Comparison of ENCODE assay signal across 33 cellular contexts in the genomic region with DNA sequence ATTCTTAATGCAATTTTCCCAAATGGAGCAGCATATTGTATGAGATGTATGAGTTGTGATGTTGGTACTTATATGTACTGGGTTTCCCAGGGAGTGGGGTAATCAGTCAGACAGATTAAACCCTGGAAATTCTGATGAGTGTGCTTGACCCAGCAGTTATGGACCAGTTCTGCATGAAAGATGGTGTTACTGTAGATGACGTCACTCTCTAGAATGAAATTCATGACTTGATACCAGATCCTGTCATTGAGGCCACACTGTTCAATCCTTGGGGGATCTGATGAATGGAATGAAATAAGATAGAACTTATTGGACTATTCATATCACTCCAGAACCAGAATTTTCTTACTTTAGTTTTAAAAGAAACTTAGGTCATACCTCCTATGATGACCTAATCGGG.
"Had no signal": no experiment of that assay in that cellular context is flagged by ENCODE, and none has a peak within 500 bp of the region (broad histone marks: within the 10 kb centered on the region; RNA-seq: fewer than 3 reads in every experiment).

No MANE protein-coding gene starts in this region.

- DNase-seq: activated effector memory CD4-positive, alpha-beta T cell treated with anti-CD3 and anti-CD28 coated beads, Interleukin-2, amount 50 U/mL, for 16 hours; activated effector memory CD4-positive, alpha-beta T cell treated with Interleukin-2 at 50 U/mL for 16 hours; activated gamma-delta T cell; activated gamma-delta T cell treated with Interleukin-2 at 50 U/mL for 16 hours; activated naive CD4-positive, alpha-beta T cell; activated naive CD4-positive, alpha-beta T cell treated with anti-CD3 and anti-CD28 coated beads for 36 hours; activated naive CD4-positive, alpha-beta T cell treated with anti-CD3 and anti-CD28 coated beads, Interleukin-2, amount 10 ng/mL, durations not matched to agents 7 days and 5 days; activated naive CD4-positive, alpha-beta T cell treated with anti-CD3 and anti-CD28 coated beads, Interleukin-2, amount 50 U/mL, for 16 hours; activated naive CD4-positive, alpha-beta T cell treated with Interleukin-2 at 50 U/mL for 16 hours; activated naive CD8-positive, alpha-beta T cell treated with anti-CD3 and anti-CD28 coated beads for 36 hours; activated naive CD8-positive, alpha-beta T cell treated with anti-CD3 and anti-CD28 coated beads, Interleukin-2, amount 10 ng/mL, durations not matched to agents 7 days and 5 days; activated naive CD8-positive, alpha-beta T cell treated with anti-CD3 and anti-CD28 coated beads, Interleukin-2, amount 50 U/mL, for 24 hours; activated T-cell treated with anti-CD3 and anti-CD28 coated beads, Interleukin-2, amount 50 U/mL, for 24 hours; activated T-cell treated with anti-CD3 and anti-CD28 coated beads, Interleukin-2, amount 50 U/mL, for 4 hours; activated T-cell treated with anti-CD3 and anti-CD28 coated beads, Interleukin-2, amount 50 U/mL, for 48 hours; activated T-cell treated with anti-CD3 and anti-CD28 coated beads, Interleukin-2, amount 50 U/mL, for 72 hours; adrenal gland; amniotic stem cell; amygdala; anterior cingulate cortex; aorta; body of pancreas; brain microvascular endothelial cell; caudate nucleus; central memory CD4-positive, alpha-beta T cell; cerebellar nuclear complex had no signal

- H3K27me3 ChIP-seq: adrenal gland, ascending aorta, body of pancreas, brain microvascular endothelial cell, breast epithelium, cardiac muscle cell had no signal

- H3K27ac ChIP-seq: adrenal gland, ascending aorta, body of pancreas, brain microvascular endothelial cell, breast epithelium, cardiac muscle cell had no signal

- ATAC-seq: activated naive CD4-positive, alpha-beta T cell treated with anti-CD3 and anti-CD28 coated beads, Interleukin-2, amount 50 U/mL, for 72 hours; activated naive CD8-positive, alpha-beta T cell treated with anti-CD3 and anti-CD28 coated beads, Interleukin-2, amount 50 U/mL, for 24 hours; activated T-cell treated with anti-CD3 and anti-CD28 coated beads, Interleukin-2, amount 50 U/mL, for 4 hours; activated T-cell treated with anti-CD3 and anti-CD28 coated beads, Interleukin-2, amount 50 U/mL, for 72 hours; activated T-helper 17 cell treated with anti-CD3 and anti-CD28 coated beads, Interleukin-2, amount 50 U/mL, for 72 hours; body of pancreas had no signal

- H3K4me3 ChIP-seq: adrenal gland, ascending aorta, body of pancreas, breast epithelium, cardiac muscle cell had no signal

- H3K4me1 ChIP-seq: adrenal gland, ascending aorta, body of pancreas, breast epithelium had no signal

- H3K9me3 ChIP-seq: adrenal gland, ascending aorta, body of pancreas, breast epithelium had no signal

- FAIRE-seq: astrocyte, bronchial epithelial cell had no signal

- H3K36me3 ChIP-seq: adrenal gland, ascending aorta, brain microvascular endothelial cell, breast epithelium, cardiac muscle cell had no signal
